ENCODE assay signal across 8 cellular contexts in genomic region chr4:56467284-56468096, GRCh38. TPM values are rescaled to one million over a fixed set of nuclear protein-coding genes. Genes with fewer than 3 reads are reported as not detected.
A peak's percentile ranks its signal among the peaks of the same experiment; 100 is the strongest.
DNase-seq lines count a peak whose midpoint lies in the region; ATAC-seq lines count a peak whose summit lies in the region.

SRP72 (plus strand) TSS chr4:56467617; CDS start chr4:56467636, 19 bp downstream.

- POLR2A ChIA-PET in CD8-positive, alpha-beta memory T cell (lab: Charles Lee): interaction anchor here (0.6 to 5.1 kb wide), 5 partner anchors 9 to 519 kb away, joined by 3 to 46 read pairs (median 6); partner anchors contain the start of genes AASDH, CEP135, PAICS and PPAT

- H3K4me3 Mint-ChIP-seq in CD8-positive, alpha-beta memory T cell: peak within 1 kb of the TSS; percentile 93 to 100 (median 98)
- H3K4me3 Mint-ChIP-seq in effector memory CD8-positive, alpha-beta T cell: peak within 1 kb of the TSS; percentile 98 to 100
- peak within 1 kb of the TSS; percentile 93 for H3K4me3 Mint-ChIP-seq in memory B cell

- H3K4me3 ChIP-seq in CD8-positive, alpha-beta memory T cell (ENCODE audit: low read length): peak within 1 kb of the TSS; percentile 97

- H3K9me3 ChIP-seq in CD8-positive, alpha-beta memory T cell (ENCODE audit: low read length): no peaks in the 10 kb centered on the region

- peaks cover 56 to 74% (median 63%) of the 10 kb centered on the region in 3 donors for H3K4me1 Mint-ChIP-seq in CD8-positive, alpha-beta memory T cell
- peaks cover 41 to 54% of the 10 kb centered on the region in 2 donors for H3K4me1 Mint-ChIP-seq in effector memory CD8-positive, alpha-beta T cell (ENCODE audit: low read depth in 2 of 2)
- peaks cover 29% of the 10 kb centered on the region for H3K4me1 Mint-ChIP-seq in memory B cell

- H3K27me3 ChIP-seq in CD8-positive, alpha-beta memory T cell (ENCODE audit: insufficient read depth, low read length, poor library complexity, severe bottlenecking): no peaks in the 10 kb centered on the region

- CTCF ChIA-PET in CD8-positive, alpha-beta memory T cell (lab: Charles Lee): interaction anchor here (1.1 to 2.4 kb wide), 6 partner anchors 31 to 519 kb away, joined by 3 to 20 read pairs (median 6); partner anchors contain the start of genes CEP135, PAICS and PPAT

- H3K36me3 Mint-ChIP-seq in CD8-positive, alpha-beta memory T cell: peaks cover 0 to 44% (median 5%) of the 10 kb centered on the region in 3 donors
- H3K36me3 Mint-ChIP-seq in effector memory CD8-positive, alpha-beta T cell (ENCODE audit: insufficient read depth): peaks cover 36% of the 10 kb centered on the region
- H3K36me3 Mint-ChIP-seq in memory B cell: peaks cover 7% of the 10 kb centered on the region

- H3K4me1 ChIP-seq in CD8-positive, alpha-beta memory T cell (ENCODE audit: insufficient read depth, low read length): peaks cover 48% of the 10 kb centered on the region

- peak within 1 kb of the TSS; percentile 92 to 100 (median 98) for H3K27ac Mint-ChIP-seq in CD8-positive, alpha-beta memory T cell
- peak within 1 kb of the TSS; percentile 98 to 99 for H3K27ac Mint-ChIP-seq in effector memory CD8-positive, alpha-beta T cell
- H3K27ac Mint-ChIP-seq in memory B cell: peak within 1 kb of the TSS; percentile 96

- peak; percentile 91 for ATAC-seq in GM19467 (IDR thresholded peaks at IDR 0.05; ENCODE audit: unreplicated experiment)
- peak; percentile 96 for ATAC-seq in effector memory CD8-positive, alpha-beta T cell (replicated peaks)
- peak; percentile 96 for ATAC-seq in memory B cell (ENCODE audit: low read depth)

- H3K27ac ChIP-seq in CD8-positive, alpha-beta memory T cell (ENCODE audit: low read depth, low read length): peak within 1 kb of the TSS; percentile 96

- DNase-seq in CD8-positive, alpha-beta memory T cell: peak; percentile 87 to 94 (median 88)
- peak; percentile 54 for DNase-seq in HS-27A (ENCODE audit: low read depth)
- DNase-seq in NOMO-1 (lab: John Stamatoyannopoulos, UW; ENCODE audit: unreplicated experiment in 2 of 2): peak; percentile 84 to 91
- peak; percentile 78 to 81 for DNase-seq in activated CD8-positive, alpha-beta memory T cell treated with anti-CD3 and anti-CD28 coated beads for 4 hours (ENCODE audit: low read depth in 2 of 2)
- DNase-seq in effector memory CD8-positive, alpha-beta T cell: peak; percentile 86 to 89 (median 88)
- DNase-seq in memory B cell (ENCODE audit: low spot score in 2 of 2): peak; percentile 76 to 79
- DNase-seq in stimulated activated CD8-positive, alpha-beta memory T cell treated with anti-CD3 and anti-CD28 coated beads, Interleukin-12 subunit alpha, Interleukin-12 subunit beta, amount 100 ng/mL, for 24 hours (ENCODE audit: extremely low read depth): peak; percentile 73

- no peaks in the 10 kb centered on the region for H3K27me3 Mint-ChIP-seq in CD8-positive, alpha-beta memory T cell
- H3K27me3 Mint-ChIP-seq in effector memory CD8-positive, alpha-beta T cell: no peaks in the 10 kb centered on the region
- H3K27me3 Mint-ChIP-seq in memory B cell: no peaks in the 10 kb centered on the region

- peaks cover 13% of the 10 kb centered on the region for H3K36me3 ChIP-seq in CD8-positive, alpha-beta memory T cell (ENCODE audit: insufficient read depth, low read length)

- H3K9me3 Mint-ChIP-seq in CD8-positive, alpha-beta memory T cell: no peaks in the 10 kb centered on the region
- H3K9me3 Mint-ChIP-seq in effector memory CD8-positive, alpha-beta T cell: no peaks in the 10 kb centered on the region
- no peaks in the 10 kb centered on the region for H3K9me3 Mint-ChIP-seq in memory B cell

RNA-seq across cellular contexts. Expression of gene SRP72, which starts in this region (rescaled TPM):
- 100 to 1,000 TPM; 190 to 197 TPM for total RNA-seq in CD8-positive, alpha-beta memory T cell
- 175 TPM for polyA plus RNA-seq in CD8-positive, alpha-beta memory T cell

Comparison
In these comparisons a context has a peak if more than half of its experiments do, and no peak if none do; other contexts are left out.
1. Peak in every context shown above with its lines: DNase-seq, ATAC-seq, H3K4me3 ChIP-seq and H3K27ac ChIP-seq.